Comparison of ENCODE assay signal across 8 cellular contexts in genomic region chr5:81838307-81838906, GRCh38.
DNase-seq lines count a peak whose midpoint lies in the region; ATAC-seq, FAIRE-seq and TF ChIP-seq lines count a peak whose summit lies in the region.

No MANE protein-coding gene starts in this region.

- H3K36me3 Mint-ChIP-seq in WTC11 = no peaks in the 10 kb centered on the region

- H3K27me3 Mint-ChIP-seq in WTC11 (ENCODE audit: low read depth) = no peaks in the 10 kb centered on the region

- no peaks in the 10 kb centered on the region for H3K9me3 Mint-ChIP-seq in WTC11

- no peak overlapping the region for H3K4me3 ChIP-seq in left ventricle myocardium inferior
- no peak overlapping the region for H3K4me3 ChIP-seq in testis

- no peak for TF ChIP-seq POLR2A in testis (IDR thresholded peaks at IDR 0.05)

- TF ChIP-seq CTCF in WTC11 (IDR thresholded peaks at IDR 0.05) (peak; percentile 28; the same call in 1 of the 2 replicates), left ventricle myocardium inferior (IDR thresholded peaks at IDR 0.05; ENCODE audit: borderline replicate concordance) (peak; percentile 64), testis (IDR thresholded peaks at IDR 0.05) (peak in 1 of 3 experiments; percentile 34)

- no peaks in the 10 kb centered on the region for H3K27me3 ChIP-seq in left ventricle myocardium inferior (ENCODE audit: low read depth)
- H3K27me3 ChIP-seq in testis = no peaks in the 10 kb centered on the region

- no peaks in the 10 kb centered on the region for H3K36me3 ChIP-seq in left ventricle myocardium inferior
- no peaks in the 10 kb centered on the region for H3K36me3 ChIP-seq in testis (ENCODE audit: low read depth, missing control alignments)

- in situ Hi-C loops in Caki2 (cut with HindIII; ENCODE audit: low pct_unique_long_range_greater_than_20kb, low sequenced_read_pairs) = no loop called here

- H3K4me1 Mint-ChIP-seq in WTC11 = peaks cover 17% of the 10 kb centered on the region

- H3K9me3 ChIP-seq in left ventricle myocardium inferior (replicated peaks) (no peaks in the 10 kb centered on the region), testis (no peaks in the 10 kb centered on the region)

- H3K27ac ChIP-seq in left ventricle myocardium inferior (replicated peaks) (no peak overlapping the region), testis (no peak overlapping the region)

- H3K4me3 Mint-ChIP-seq in WTC11 = no peak overlapping the region

- intact Hi-C loops in left ventricle myocardium inferior (cut with micrococcal nuclease) = no loop called here
- intact Hi-C loops in testis (cut with DNase I; ENCODE audit: low total_unique reads) = no loop called here
- intact Hi-C loops in posterior vena cava (cut with DNase I) = no loop called here

- ATAC-seq in HG03442 (IDR thresholded peaks at IDR 0.05; ENCODE audit: unreplicated experiment) (peak; percentile 74), WTC11 (peak; percentile 90)

- POLR2A ChIA-PET in WTC11 (lab: Charles Lee) = interaction anchor here (0.8 to 1.7 kb wide), 4 partner anchors 12 to 441 kb away, joined by 3 to 5 read pairs (median 3); partner anchors contain the start of gene SSBP2

- CTCF ChIA-PET in WTC11 (lab: Charles Lee) = interaction anchor here (0.6 to 3.4 kb wide), 29 partner anchors 11 to 416 kb away, joined by 3 to 32 read pairs (median 4); partner anchors contain the start of gene SSBP2

- peaks cover 11% of the 10 kb centered on the region for H3K4me1 ChIP-seq in left ventricle myocardium inferior
- H3K4me1 ChIP-seq in testis = no peaks in the 10 kb centered on the region

- whole genome bisulfite sequencing in testis, 2 donors = 74 to 79% methylated on average over 2 of the region's 2 CpGs

- peak; percentile 87 for FAIRE-seq in GM19239 (lab: Jason Lieb, UNC)

- no peak overlapping the region for H3K27ac Mint-ChIP-seq in WTC11

- peak; percentile 16 for DNase-seq in Caki2 (ENCODE audit: low read depth)
- no peak for DNase-seq in GM19239 (ENCODE audit: insufficient read length, low spot score)
- no peak for DNase-seq in WTC11 (ENCODE audit: low spot score)
- DNase-seq in left ventricle myocardium inferior = no peak
- peak; percentile 61 for DNase-seq in testis
- DNase-seq in posterior vena cava (ENCODE audit: low spot score) = no peak
- DNase-seq in NK-92 (lab: John Stamatoyannopoulos, UW; ENCODE audit: unreplicated experiment) = no peak

TF ChIP-seq in WTC11, 78 proteins besides CTCF, POLR2A, EP300 and RAD21:
- TF ChIP-seq ZNF423 (CRISPR knock-in tag; IDR thresholded peaks at IDR 0.05) (no peak), FOXK1 (CRISPR knock-in tag; IDR thresholded peaks at IDR 0.05) (no peak), ESRRA (CRISPR knock-in tag; IDR thresholded peaks at IDR 0.05; ENCODE audit: borderline replicate concordance) (no peak), GABPB1 (CRISPR knock-in tag; IDR thresholded peaks at IDR 0.05) (no peak)

Comparison
In these comparisons a context has a peak if more than half of its experiments do, and no peak if none do; other contexts are left out.
1. DNase-seq: peak in Caki2 (single experiment) and testis (single experiment); none in GM19239 (single experiment), WTC11 (single experiment), left ventricle myocardium inferior (single experiment), posterior vena cava (single experiment) and NK-92 (single experiment).